8 cellular contexts compared by ENCODE assay signal in the genomic region with DNA sequence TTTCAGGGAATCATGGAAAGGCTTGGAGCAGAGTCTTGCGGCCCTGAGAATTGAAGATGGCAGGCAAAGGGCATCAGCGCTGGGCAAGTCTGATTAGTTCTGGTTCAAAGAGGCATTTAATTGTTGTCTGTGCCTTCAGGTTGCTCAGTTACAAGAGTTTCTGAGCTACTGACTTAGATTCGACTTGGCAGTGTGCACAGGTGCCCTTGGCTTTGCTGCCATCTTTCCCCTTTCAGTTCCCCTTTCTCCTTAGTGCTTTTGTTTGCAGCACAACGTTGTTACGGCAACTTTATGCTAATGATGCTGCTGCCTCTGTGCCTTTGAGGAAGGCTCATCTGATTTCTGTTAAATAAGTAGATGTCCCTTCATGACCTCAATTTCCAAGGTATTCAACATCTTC.
A peak's percentile ranks its signal among the peaks of the same experiment; 100 is the strongest.
DNase-seq lines count a peak whose midpoint lies in the region; ATAC-seq lines count a peak whose summit lies in the region.

No MANE protein-coding gene starts in this region.

- no peak overlapping the region for H3K27ac ChIP-seq in BLaER1

- ATAC-seq in GM19463 (IDR thresholded peaks at IDR 0.05; ENCODE audit: unreplicated experiment) (peak; percentile 97), HG03432 (IDR thresholded peaks at IDR 0.05; ENCODE audit: unreplicated experiment) (peak; percentile 95)
- ATAC-seq in central memory CD8-positive, alpha-beta T cell (replicated peaks; ENCODE audit: extremely low read depth, poor library complexity, severe bottlenecking): no peak

- no peak overlapping the region for H3K4me3 Mint-ChIP-seq in central memory CD8-positive, alpha-beta T cell

- peaks cover 7% of the 10 kb centered on the region; the same call in 1 of the 2 replicates for H3K36me3 ChIP-seq in BLaER1

- peaks cover 1% of the 10 kb centered on the region for H3K36me3 Mint-ChIP-seq in central memory CD8-positive, alpha-beta T cell (ENCODE audit: insufficient read depth)

- H3K4me3 ChIP-seq in BLaER1: no peak overlapping the region

- peak overlapping the region; percentile 32; the same call in 1 of the 2 replicates for H3K4me2 ChIP-seq in BLaER1

- H3K27me3 ChIP-seq in BLaER1: no peaks in the 10 kb centered on the region

- peaks cover 19% of the 10 kb centered on the region for H3K4me1 ChIP-seq in BLaER1

- peaks cover 4% of the 10 kb centered on the region for H3K27me3 Mint-ChIP-seq in central memory CD8-positive, alpha-beta T cell

- H3K4me1 Mint-ChIP-seq in central memory CD8-positive, alpha-beta T cell: peaks cover 10% of the 10 kb centered on the region

- H3K27ac Mint-ChIP-seq in central memory CD8-positive, alpha-beta T cell (ENCODE audit: low read depth): peak overlapping the region; percentile 65

- no peaks in the 10 kb centered on the region for H3K9me3 ChIP-seq in BLaER1

- H3K9ac ChIP-seq in BLaER1: no peak overlapping the region

- no peaks in the 10 kb centered on the region for H4K20me1 ChIP-seq in BLaER1

- no peak for DNase-seq in central memory CD8-positive, alpha-beta T cell (ENCODE audit: low spot score in 2 of 2)
- no peak for DNase-seq in superior temporal gyrus (ENCODE audit: extremely low spot score)
- no peak for DNase-seq in NCI-H1092 treated with DMSO at 0.1 percent for 48 hours (lab: John Stamatoyannopoulos, UW)
- DNase-seq in NCI-H1048 (lab: John Stamatoyannopoulos, UW): no peak
- DNase-seq in cerebellar nuclear complex (lab: John Stamatoyannopoulos, UW): no peak

- H3K9me3 Mint-ChIP-seq in central memory CD8-positive, alpha-beta T cell: no peaks in the 10 kb centered on the region
